ENCODE assay signal across 3 cellular contexts in genomic region chr17:42317256-42317966, GRCh38.
TF ChIP-seq lines count a peak whose summit lies in the region.

No MANE protein-coding gene starts in this region.

TF ChIP-seq in IMR-90, 13 proteins besides CTCF, POLR2A, EP300 and RAD21:
- no peak for TF ChIP-seq ELK1 (IDR thresholded peaks at IDR 0.05; ENCODE audit: borderline replicate concordance, low read depth, low read length)
- no peak for TF ChIP-seq NFE2L2 (IDR thresholded peaks at IDR 0.05; ENCODE audit: low read depth, low read length)
- no peak for TF ChIP-seq BHLHE40 (IDR thresholded peaks at IDR 0.05; ENCODE audit: low read depth, low read length)
- no peak for TF ChIP-seq FOS (IDR thresholded peaks at IDR 0.05; ENCODE audit: low read depth, low read length)
- TF ChIP-seq CEBPB (IDR thresholded peaks at IDR 0.05; ENCODE audit: low read depth, low read length): no peak
TF ChIP-seq in IMR-90: peak in this region for 0.

TF ChIP-seq in WTC11, 78 proteins besides CTCF, POLR2A, EP300 and RAD21:
- TF ChIP-seq CREM (CRISPR knock-in tag; IDR thresholded peaks at IDR 0.05): no peak
- TF ChIP-seq TP53 (CRISPR knock-in tag; IDR thresholded peaks at IDR 0.05): no peak
- no peak for TF ChIP-seq KAT7 (CRISPR knock-in tag; IDR thresholded peaks at IDR 0.05; ENCODE audit: borderline replicate concordance)
- TF ChIP-seq TCF7 (CRISPR knock-in tag; IDR thresholded peaks at IDR 0.05; ENCODE audit: low read depth): no peak
- TF ChIP-seq TEAD4 (CRISPR knock-in tag; IDR thresholded peaks at IDR 0.05): no peak
- TF ChIP-seq JUN (CRISPR knock-in tag; IDR thresholded peaks at IDR 0.05): no peak
- TF ChIP-seq E2F5 (CRISPR knock-in tag; IDR thresholded peaks at IDR 0.05): no peak
- TF ChIP-seq ZNF423 (CRISPR knock-in tag; IDR thresholded peaks at IDR 0.05): no peak
- TF ChIP-seq FOXJ3 (CRISPR knock-in tag; IDR thresholded peaks at IDR 0.05; ENCODE audit: borderline replicate concordance): no peak
- no peak for TF ChIP-seq AFF4 (CRISPR knock-in tag; IDR thresholded peaks at IDR 0.05; ENCODE audit: borderline replicate concordance)
- no peak for TF ChIP-seq HMGA2 (CRISPR knock-in tag; IDR thresholded peaks at IDR 0.05)
- no peak for TF ChIP-seq CBFB (CRISPR knock-in tag; IDR thresholded peaks at IDR 0.05; ENCODE audit: low read depth)
- no peak for TF ChIP-seq ATF1 (CRISPR knock-in tag; IDR thresholded peaks at IDR 0.05)
- no peak for TF ChIP-seq IRF2 (CRISPR knock-in tag; IDR thresholded peaks at IDR 0.05; ENCODE audit: borderline replicate concordance, low read depth)
- TF ChIP-seq ZNF512 (CRISPR knock-in tag; IDR thresholded peaks at IDR 0.05; ENCODE audit: borderline replicate concordance): no peak
- TF ChIP-seq FOXP1 (CRISPR knock-in tag; IDR thresholded peaks at IDR 0.05; ENCODE audit: borderline replicate concordance): no peak
- TF ChIP-seq ELF4 (CRISPR knock-in tag; IDR thresholded peaks at IDR 0.05; ENCODE audit: low read depth): no peak

TF ChIP-seq in HEK293T, 16 proteins besides CTCF, POLR2A, EP300 and RAD21:
- no peak for TF ChIP-seq SP1 (IDR thresholded peaks at IDR 0.05)
